In the genomic region with DNA sequence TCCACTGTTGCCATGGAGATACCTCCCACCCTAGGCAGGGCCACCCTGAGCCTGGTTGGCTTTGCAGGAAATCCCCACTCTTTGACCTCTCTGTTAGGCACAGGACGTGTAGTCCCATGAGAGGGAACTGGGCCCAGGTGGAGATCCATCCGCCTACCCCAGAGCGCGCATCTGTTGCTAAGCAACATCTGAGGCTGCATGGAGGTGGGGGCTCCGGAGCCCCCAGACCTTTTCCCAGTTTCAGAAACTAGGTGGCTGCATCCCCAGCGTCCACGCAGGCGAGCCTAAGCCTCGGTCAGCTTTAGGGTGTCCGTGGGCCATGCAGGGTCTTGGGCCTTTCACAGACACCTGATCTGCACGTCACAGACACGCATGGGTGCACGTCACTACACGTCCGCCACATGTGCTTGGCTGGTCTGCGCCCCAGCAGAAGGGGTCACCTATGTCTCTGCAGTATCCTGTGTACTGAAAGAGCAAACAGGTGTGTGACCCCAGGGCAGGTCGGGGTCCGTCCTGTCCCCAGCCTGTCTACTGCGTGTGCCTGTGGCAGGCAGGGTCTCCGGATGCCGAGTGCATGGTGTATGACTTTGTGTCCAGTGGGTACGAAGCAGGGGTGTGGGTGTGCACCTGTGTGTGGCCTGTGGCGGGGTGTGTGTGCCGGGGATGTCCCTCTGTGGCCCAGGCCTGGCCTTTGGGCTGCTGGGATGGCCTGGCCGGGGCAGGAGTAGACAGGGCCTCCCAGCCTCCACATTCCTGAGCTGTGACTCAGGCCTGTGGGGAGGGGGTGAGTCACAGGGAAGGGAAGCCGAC, we compare ENCODE assay signal across 8 cellular contexts. TPM values are rescaled to one million over a fixed set of nuclear protein-coding genes. Genes with fewer than 3 reads are reported as not detected.
DNase-seq lines count a peak whose midpoint lies in the region; FAIRE-seq and TF ChIP-seq lines count a peak whose summit lies in the region.

No MANE protein-coding gene starts in this region.

- no peak overlapping the region for H3K4ac ChIP-seq in mesendoderm (ENCODE audit: low read depth, low read length)

- no peaks in the 10 kb centered on the region for H3K79me1 ChIP-seq in mesendoderm (ENCODE audit: low read length)

- H3K23ac ChIP-seq in mesendoderm (ENCODE audit: low read length), result no peak overlapping the region

- peaks cover 4% of the 10 kb centered on the region for H3K79me2 ChIP-seq in mesendoderm (ENCODE audit: control insufficient read depth, insufficient read depth, low read length)

- H3K4me1 ChIP-seq in mesendoderm (ENCODE audit: control insufficient read depth, low read depth, low read length), result peaks cover 11% of the 10 kb centered on the region

- no peaks in the 10 kb centered on the region for H3K27me3 ChIP-seq in mesendoderm (ENCODE audit: insufficient read depth, low read length, poor library complexity)

- H3K27ac ChIP-seq in coronary artery (peak overlapping the region; percentile 85 to 90), mesendoderm (ENCODE audit: low read depth, low read length) (peak overlapping the region; percentile 32)

- DNase-seq in EH (ENCODE audit: low read depth), result peak; percentile 95
- DNase-seq in NCI-H69 (lab: John Stamatoyannopoulos, UW), result peak; percentile 48
- no peak for DNase-seq in coronary artery (ENCODE audit: low spot score)
- peak; percentile 95 for DNase-seq in mesendoderm
- DNase-seq in urothelium cell line (ENCODE audit: low spot score), result peak; percentile 78
- DNase-seq in stimulated activated CD4-positive, alpha-beta T cell treated with anti-CD3 and anti-CD28 coated beads, Interleukin-4, amount 100 ng/mL, for 1 hour, result no peak
- DNase-seq in NCI-H748 (lab: John Stamatoyannopoulos, UW; ENCODE audit: unreplicated experiment), result no peak
- DNase-seq in NCI-H748 treated with DMSO at 0.1 percent for 48 hours (lab: John Stamatoyannopoulos, UW), result no peak

- H3K4me2 ChIP-seq in mesendoderm (ENCODE audit: low read length), result peak overlapping the region; percentile 6

- H2BK15ac ChIP-seq in mesendoderm (replicated peaks; ENCODE audit: low read depth), result no peak overlapping the region

- H2BK120ac ChIP-seq in mesendoderm (ENCODE audit: low read depth, low read length), result no peak overlapping the region

- no peak overlapping the region for H4K8ac ChIP-seq in mesendoderm (ENCODE audit: low read depth, low read length)

- H3K18ac ChIP-seq in mesendoderm (ENCODE audit: low read length), result no peak overlapping the region

- FAIRE-seq in urothelium cell line (lab: Jason Lieb, UNC), result peak; percentile 32

- H2BK5ac ChIP-seq in mesendoderm (ENCODE audit: low read length), result peak overlapping the region; percentile 13

- H3K56ac ChIP-seq in mesendoderm (ENCODE audit: low read length), result peak overlapping the region; percentile 94

- no CpG with 5 or more reads among the region's 26 CpGs for WGBS in mesendoderm (ENCODE audit: extremely low coverage, insufficient coverage, low lambda C conversion rate)

- TF ChIP-seq CTCF in coronary artery (IDR thresholded peaks at IDR 0.05), result no peak

- H4K5ac ChIP-seq in mesendoderm (ENCODE audit: low read length), result no peak overlapping the region

- H2AK5ac ChIP-seq in mesendoderm (ENCODE audit: low read length), result peak overlapping the region; percentile 98

- no peaks in the 10 kb centered on the region for H3K36me3 ChIP-seq in mesendoderm (ENCODE audit: control insufficient read depth, insufficient read depth, low read length)

- H3K9ac ChIP-seq in mesendoderm (ENCODE audit: low read length), result peak overlapping the region; percentile 70

- peak overlapping the region; percentile 73 for H3K4me3 ChIP-seq in coronary artery
- no peak overlapping the region for H3K4me3 ChIP-seq in mesendoderm (ENCODE audit: low read length)

RNA-seq across cellular contexts. Expression of a gene that starts 4.1 kb away (rescaled TPM):
- 93.3 TPM for polyA plus RNA-seq in mesendoderm (2013, experiment 1 of 2)
- polyA plus RNA-seq in mesendoderm (2013, experiment 2 of 2), result 93.6 TPM

RNA-seq across cellular contexts. Expression of a gene that starts 10.3 kb away (rescaled TPM):
- polyA plus RNA-seq in mesendoderm (2013, experiment 1 of 2), result 55.7 TPM
- polyA plus RNA-seq in mesendoderm (2013, experiment 2 of 2), result 57.0 TPM

RNA-seq across cellular contexts. Expression of a gene that starts 16.6 kb away (rescaled TPM):
- 133 TPM for polyA plus RNA-seq in mesendoderm (2013, experiment 1 of 2)
- polyA plus RNA-seq in mesendoderm (2013, experiment 2 of 2), result 131 TPM

RNA-seq across cellular contexts. Expression of a gene that starts 20.7 kb away (rescaled TPM):
- polyA plus RNA-seq in mesendoderm (2013, experiment 1 of 2), result 3.5 TPM
- 3.4 TPM for polyA plus RNA-seq in mesendoderm (2013, experiment 2 of 2)

RNA-seq across cellular contexts. Expression of a gene that starts 23.5 kb away (rescaled TPM):
- 127 TPM for polyA plus RNA-seq in mesendoderm (2013, experiment 1 of 2)
- polyA plus RNA-seq in mesendoderm (2013, experiment 2 of 2), result 122 TPM

Comparison
In these comparisons a context has a peak if more than half of its experiments do, and no peak if none do; other contexts are left out.
1. DNase-seq: peak in EH (single experiment), NCI-H69 (single experiment), mesendoderm (single experiment) and urothelium cell line (single experiment); none in coronary artery (single experiment), stimulated activated CD4-positive, alpha-beta T cell treated with anti-CD3 and anti-CD28 coated beads, Interleukin-4, amount 100 ng/mL, for 1 hour (single experiment), NCI-H748 (single experiment) and NCI-H748 treated with DMSO at 0.1 percent for 48 hours (single experiment).